8 cellular contexts compared by ENCODE assay signal in the genomic region with DNA sequence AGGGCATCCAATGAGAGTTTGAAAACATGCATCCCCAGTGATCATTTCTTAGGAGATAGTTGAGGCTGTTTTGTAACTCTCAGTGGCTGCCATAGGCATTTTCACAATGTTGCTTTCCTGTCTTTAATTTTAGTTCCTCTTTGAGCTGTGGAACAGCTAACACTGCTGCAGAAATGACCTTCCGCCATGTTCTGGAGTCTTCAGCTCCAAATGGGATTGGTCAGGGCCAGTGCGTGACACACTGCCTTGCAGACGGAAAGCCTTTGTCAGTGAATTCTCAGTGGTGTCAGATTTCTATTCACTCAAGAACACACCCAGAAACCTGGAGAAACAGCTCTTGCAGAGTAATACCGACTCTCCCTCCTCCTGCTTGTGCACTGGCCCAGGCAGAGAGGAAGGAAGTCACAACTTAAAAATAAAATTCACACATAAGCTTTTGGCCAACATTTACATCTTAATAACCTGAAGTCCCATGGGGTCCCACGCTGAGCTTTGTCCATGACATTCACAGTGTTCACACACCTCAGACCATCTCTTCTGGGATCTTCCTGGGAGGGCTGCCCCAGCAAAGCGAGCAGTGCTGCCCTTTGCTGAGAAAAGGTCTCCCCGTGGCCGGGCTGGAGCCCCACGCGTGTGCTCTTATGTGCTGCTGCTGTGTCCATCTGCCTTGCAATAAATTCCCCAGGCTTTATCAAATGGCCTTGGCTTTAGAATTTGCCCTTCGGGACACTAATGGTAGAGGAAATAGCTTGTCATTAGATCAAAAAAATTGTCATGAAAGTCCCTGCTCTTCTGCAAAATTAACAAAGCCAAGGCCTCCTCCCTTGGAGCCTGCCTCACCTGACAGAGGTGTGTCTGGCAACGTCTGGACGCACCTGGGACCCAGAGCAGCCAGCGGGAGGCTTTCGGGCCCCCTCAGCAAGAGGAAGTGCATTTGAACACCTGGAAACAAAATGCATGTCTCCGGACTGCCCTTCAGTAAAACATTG.
A peak's percentile ranks its signal among the peaks of the same experiment; 100 is the strongest.
DNase-seq lines count a peak whose midpoint lies in the region; ATAC-seq, FAIRE-seq and TF ChIP-seq lines count a peak whose summit lies in the region.

No MANE protein-coding gene starts in this region.

- TF ChIP-seq CTCF in GM13977 (IDR thresholded peaks at IDR 0.05; ENCODE audit: extremely low read depth, insufficient read depth, missing control alignments), result no peak
- TF ChIP-seq CTCF in K562 (IDR thresholded peaks at IDR 0.05 in 2 of 3, conservative IDR thresholded peaks at IDR 0.05 in 1 of 3; ENCODE audit: insufficient read depth in 2 of 3, low read depth in 1 of 3, low read length in 3 of 3), result no peak
- TF ChIP-seq CTCF in transverse colon (IDR thresholded peaks at IDR 0.05), result no peak

- peak overlapping the region; percentile 39 to 88; a peak in 3 of 4 replicates for H3K9ac ChIP-seq in K562 (ENCODE audit: insufficient read depth in 1 of 2, low read depth in 2 of 2, low read length in 2 of 2)

- POLR2A ChIA-PET in K562 (lab: Yijun Ruan, JAX), result interaction anchor here (0.8 to 1.8 kb wide), 4 partner anchors 10 to 387 kb away, joined by 3 to 11 read pairs (median 4); a partner anchor contains a TSS

- H3K36me3 ChIP-seq in HAP-1 (replicated peaks), result no peaks in the 10 kb centered on the region
- H3K36me3 ChIP-seq in K562 (ENCODE audit: control insufficient read depth, insufficient read depth, low read length), result no peaks in the 10 kb centered on the region
- H3K36me3 ChIP-seq in transverse colon, result no peaks in the 10 kb centered on the region

- ATAC-seq in K562, result peak; percentile 87
- ATAC-seq in left colon, result peak; percentile 50

- peak overlapping the region; percentile 92 for H2AFZ ChIP-seq in K562 (ENCODE audit: low read depth, low read length)

- H3K79me2 ChIP-seq in K562 (ENCODE audit: control insufficient read depth, insufficient read depth, low read length), result no peaks in the 10 kb centered on the region

- TF ChIP-seq EP300 in K562 (IDR thresholded peaks at IDR 0.05; ENCODE audit: low read length) (no peak), transverse colon (IDR thresholded peaks at IDR 0.05; ENCODE audit: low read depth) (no peak)

- 41% methylated on average over 16 of the region's 16 CpGs for WGBS in K562 (ENCODE audit: insufficient coverage, low coverage, missing lambda C conversion rate)
- WGBS in transverse colon (ENCODE audit: low coverage in 1 of 2), 2 donors, result 36 to 85% methylated on average over 4 to 16 of the region's 16 CpGs

- H3K4me1 ChIP-seq in HAP-1 (peaks cover 26% of the 10 kb centered on the region), K562 (replicated peaks in 1 of 2; ENCODE audit: control insufficient read depth in 2 of 2, insufficient read depth in 2 of 2, low read length in 2 of 2) (peaks cover 30 to 34% of the 10 kb centered on the region in 2 experiments), transverse colon (peaks cover 37 to 78% (median 43%) of the 10 kb centered on the region in 4 donors)

- H3K27me3 ChIP-seq in HAP-1 (ENCODE audit: low read depth) (no peaks in the 10 kb centered on the region), K562 (ENCODE audit: control insufficient read depth in 2 of 2, insufficient read depth in 2 of 2, low read length in 2 of 2) (no peaks in the 10 kb centered on the region), transverse colon (no peaks in the 10 kb centered on the region)

- in situ Hi-C loops in GM13977 (cut with MboI; ENCODE audit: low pct_unique_long_range_greater_than_20kb, low sequenced_read_pairs, unreplicated experiment) (no loop called here), HAP-1 (cut with MboI; ENCODE audit: low sequenced_read_pairs) (no loop called here), K562 (cut with MboI) (no loop called here), transverse colon (cut with MboI; ENCODE audit: low pct_ligation_motif_present in 1 of 4, low pct_unique_long_range_greater_than_20kb in 1 of 4, low sequenced_read_pairs in 3 of 4) (no loop called here)

- H4K20me1 ChIP-seq in K562 (replicated peaks; ENCODE audit: control insufficient read depth, insufficient read depth, low read length), result no peaks in the 10 kb centered on the region

- peak overlapping the region; percentile 47 for H3K4me2 ChIP-seq in K562 (ENCODE audit: insufficient read depth, low read length)

- H3K9me3 ChIP-seq in HAP-1, result no peaks in the 10 kb centered on the region
- no peaks in the 10 kb centered on the region for H3K9me3 ChIP-seq in K562 (replicated peaks; ENCODE audit: control insufficient read depth, insufficient read depth, low read depth, low read length)
- H3K9me3 ChIP-seq in transverse colon, result no peaks in the 10 kb centered on the region

- H3K27ac ChIP-seq in K562 (ENCODE audit: extremely low read depth, low read depth, low read length) (peak overlapping the region; percentile 50), transverse colon (peak overlapping the region; percentile 91 to 97 (median 94))

- TF ChIP-seq POLR2A in K562 (conservative IDR thresholded peaks at IDR 0.05), result no peak; the same call in 1 of the 2 replicates
- peak; percentile 81 for TF ChIP-seq POLR2A in transverse colon (IDR thresholded peaks at IDR 0.05)

- CTCF ChIA-PET in K562 (lab: Yijun Ruan, JAX; ENCODE audit: low intra/inter-chr PET ratio), result no interaction called here

- no peak for TF ChIP-seq RAD21 in K562 (CRISPR knock-in tag; conservative IDR thresholded peaks at IDR 0.05 in 1 of 2, IDR thresholded peaks at IDR 0.05 in 1 of 2)

- no peaks in the 10 kb centered on the region for H3K9me1 ChIP-seq in K562 (ENCODE audit: control insufficient read depth, insufficient read depth, low read length)

- DNase-seq in GM13977 (ENCODE audit: low spot score) (peak; percentile 61), HAP-1 (ENCODE audit: low spot score in 2 of 2) (peak; percentile 80 to 91), M059J (ENCODE audit: low read depth) (peak; percentile 46), K562 (ENCODE audit: extremely low read depth in 1 of 4, low spot score in 3 of 4) (peak; percentile 58 to 82 (median 68)), left colon (peak; percentile 63 to 76), transverse colon (peak; percentile 72)
- no peak for DNase-seq in stimulated activated CD4-positive, alpha-beta T cell treated with anti-CD3 and anti-CD28 coated beads, Interleukin-4, amount 100 ng/mL, for 1 hour
- DNase-seq in stimulated activated CD4-positive, alpha-beta T cell treated with anti-CD3 and anti-CD28 coated beads, Interleukin-4, amount 100 ng/mL, for 24 hours, result no peak

- intact Hi-C loops in K562 (cut with micrococcal nuclease) (loop anchor here (5.0 kb wide), 1 partner anchor 80 kb away; no protein-coding TSS in a partner anchor), left colon (cut with DNase I, micrococcal nuclease) (no loop called here), transverse colon (cut with DNase I; ENCODE audit: low total_unique reads) (no loop called here)

- peak; percentile 91 for FAIRE-seq in K562 (lab: Jason Lieb, UNC)

- H3K4me3 ChIP-seq in HAP-1, result no peak overlapping the region
- no peak overlapping the region for H3K4me3 ChIP-seq in K562
- H3K4me3 ChIP-seq in transverse colon, result peak overlapping the region in 1 of 4 donors; percentile 22

- BruUV-seq in K562 (replicated peaks; lab: Mats Ljungman, UMichigan), result no TSS peak

TF ChIP-seq in K562, 482 proteins besides CTCF, POLR2A, EP300 and RAD21 (continues in another document):
- TF ChIP-seq ETV1 (tag; conservative IDR thresholded peaks at IDR 0.05; ENCODE audit: low read depth), result peak; percentile 7; the same call in 1 of the 2 replicates
- TF ChIP-seq, protein P1, sequence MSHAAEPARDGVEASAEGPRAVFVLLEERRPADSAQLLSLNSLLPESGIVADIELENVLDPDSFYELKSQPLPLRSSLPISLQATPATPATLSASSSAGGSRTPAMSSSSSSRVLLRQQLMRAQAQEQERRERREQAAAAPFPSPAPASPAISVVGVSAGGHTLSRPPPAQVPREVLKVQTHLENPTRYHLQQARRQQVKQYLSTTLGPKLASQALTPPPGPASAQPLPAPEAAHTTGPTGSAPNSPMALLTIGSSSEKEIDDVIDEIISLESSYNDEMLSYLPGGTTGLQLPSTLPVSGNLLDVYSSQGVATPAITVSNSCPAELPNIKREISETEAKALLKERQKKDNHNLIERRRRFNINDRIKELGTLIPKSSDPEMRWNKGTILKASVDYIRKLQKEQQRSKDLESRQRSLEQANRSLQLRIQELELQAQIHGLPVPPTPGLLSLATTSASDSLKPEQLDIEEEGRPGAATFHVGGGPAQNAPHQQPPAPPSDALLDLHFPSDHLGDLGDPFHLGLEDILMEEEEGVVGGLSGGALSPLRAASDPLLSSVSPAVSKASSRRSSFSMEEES (CRISPR knock-in tag; IDR thresholded peaks at IDR 0.05), result no peak
- TF ChIP-seq EP400 (IDR thresholded peaks at IDR 0.05), result no peak
- no peak for TF ChIP-seq ZNF134 (CRISPR knock-in tag; conservative IDR thresholded peaks at IDR 0.05)
- TF ChIP-seq THRAP3 (IDR thresholded peaks at IDR 0.05; ENCODE audit: borderline replicate concordance), result no peak
- TF ChIP-seq, protein P2, sequence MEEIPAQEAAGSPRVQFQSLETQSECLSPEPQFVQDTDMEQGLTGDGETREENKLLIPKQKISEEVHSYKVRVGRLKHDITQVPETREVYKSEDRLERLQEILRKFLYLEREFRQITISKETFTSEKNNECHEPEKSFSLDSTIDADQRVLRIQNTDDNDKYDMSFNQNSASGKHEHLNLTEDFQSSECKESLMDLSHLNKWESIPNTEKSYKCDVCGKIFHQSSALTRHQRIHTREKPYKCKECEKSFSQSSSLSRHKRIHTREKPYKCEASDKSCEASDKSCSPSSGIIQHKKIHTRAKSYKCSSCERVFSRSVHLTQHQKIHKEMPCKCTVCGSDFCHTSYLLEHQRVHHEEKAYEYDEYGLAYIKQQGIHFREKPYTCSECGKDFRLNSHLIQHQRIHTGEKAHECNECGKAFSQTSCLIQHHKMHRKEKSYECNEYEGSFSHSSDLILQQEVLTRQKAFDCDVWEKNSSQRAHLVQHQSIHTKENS (CRISPR knock-in tag; IDR thresholded peaks at IDR 0.05), result no peak
- TF ChIP-seq ATF1 (CRISPR knock-in tag; IDR thresholded peaks at IDR 0.05), result no peak
- TF ChIP-seq ATF1 (tag; IDR thresholded peaks at IDR 0.05), result peak; percentile 65
- peak; percentile 18 to 53; a peak in 2 of 4 replicates for TF ChIP-seq NRF1 (conservative IDR thresholded peaks at IDR 0.05 in 1 of 2, IDR thresholded peaks at IDR 0.05 in 1 of 2)
- 0 out of 2 replicates have a peak, but pooled peaks have one; percentile 34 for TF ChIP-seq ZNF12 (CRISPR knock-in tag; IDR thresholded peaks at IDR 0.05)
- TF ChIP-seq, protein P3, sequence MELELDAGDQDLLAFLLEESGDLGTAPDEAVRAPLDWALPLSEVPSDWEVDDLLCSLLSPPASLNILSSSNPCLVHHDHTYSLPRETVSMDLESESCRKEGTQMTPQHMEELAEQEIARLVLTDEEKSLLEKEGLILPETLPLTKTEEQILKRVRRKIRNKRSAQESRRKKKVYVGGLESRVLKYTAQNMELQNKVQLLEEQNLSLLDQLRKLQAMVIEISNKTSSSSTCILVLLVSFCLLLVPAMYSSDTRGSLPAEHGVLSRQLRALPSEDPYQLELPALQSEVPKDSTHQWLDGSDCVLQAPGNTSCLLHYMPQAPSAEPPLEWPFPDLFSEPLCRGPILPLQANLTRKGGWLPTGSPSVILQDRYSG (tag; conservative IDR thresholded peaks at IDR 0.05; ENCODE audit: low read depth), result peak; percentile 73; the same call in 1 of the 2 replicates
- TF ChIP-seq TEAD2 (tag; IDR thresholded peaks at IDR 0.05), result no peak
- peak; percentile 68 for TF ChIP-seq EHMT2 (IDR thresholded peaks at IDR 0.05)

Comparison
In these comparisons a context has a peak if more than half of its experiments do, and no peak if none do; other contexts are left out.
1. DNase-seq: peak in GM13977 (single experiment), HAP-1 (2 of 2), M059J (single experiment), K562 (4 of 4), left colon (2 of 2) and transverse colon (single experiment); none in stimulated activated CD4-positive, alpha-beta T cell treated with anti-CD3 and anti-CD28 coated beads, Interleukin-4, amount 100 ng/mL, for 1 hour (single experiment) and stimulated activated CD4-positive, alpha-beta T cell treated with anti-CD3 and anti-CD28 coated beads, Interleukin-4, amount 100 ng/mL, for 24 hours (single experiment).